ENCODE assay signal across 14 cellular contexts in the genomic region with DNA sequence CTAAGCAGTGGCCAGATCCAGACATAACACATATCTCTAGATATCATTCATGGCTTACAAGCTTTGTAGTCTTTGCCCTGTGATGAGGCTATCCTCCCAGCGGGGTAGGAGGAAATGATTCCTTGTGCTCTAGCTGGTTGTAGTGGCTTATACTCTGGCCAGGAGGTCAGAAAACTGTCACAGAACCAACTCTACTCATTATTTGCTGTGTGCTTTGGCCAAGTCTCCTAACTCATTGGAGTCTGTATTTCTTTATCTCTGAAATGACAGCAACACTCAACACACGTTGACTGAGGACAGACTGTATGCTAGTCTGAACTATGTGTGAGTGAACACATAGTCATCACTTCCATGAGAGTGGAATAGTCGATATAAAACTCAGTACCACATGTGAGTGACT.
DNase-seq lines count a peak whose midpoint lies in the region; ATAC-seq and TF ChIP-seq lines count a peak whose summit lies in the region.
"Had no signal": no experiment of that assay in that cellular context is flagged by ENCODE, and none has a peak within 500 bp of the region (broad histone marks: within the 10 kb centered on the region; RNA-seq: fewer than 3 reads in every experiment).

No MANE protein-coding gene starts in this region.

- no peaks in the 10 kb centered on the region for H3K9me3 Mint-ChIP-seq in Caco-2 (ENCODE audit: unreplicated experiment)
- H3K9me3 Mint-ChIP-seq: CD14-positive monocyte; stimulated activated memory B cell treated with anti-CD40 and anti-IgM and Interleukin-4, amounts not matched to agents 10 μg/mL and 1 μg/mL and 100 μg/mL, for 72 hours had no signal

- H3K27ac ChIP-seq in RWPE1: no peak overlapping the region

- H3K36me3 ChIP-seq in Caco-2 (ENCODE audit: control insufficient read depth, insufficient read depth, low read length) (no peaks in the 10 kb centered on the region), mucosa of descending colon (ENCODE audit: low read depth) (no peaks in the 10 kb centered on the region)

- BruUV-seq in Caco-2 (replicated peaks; lab: Mats Ljungman, UMichigan): no TSS peak

- no peak for TF ChIP-seq CTCF in Caco-2 (IDR thresholded peaks at IDR 0.05; ENCODE audit: insufficient read depth in 1 of 2, low read depth in 1 of 2, low read length in 1 of 2, severe bottlenecking in 1 of 2, unreplicated experiment in 1 of 2)
- TF ChIP-seq CTCF in foreskin fibroblast (IDR thresholded peaks at IDR 0.05; ENCODE audit: low read depth, low read length): no peak
- no peak for TF ChIP-seq CTCF in mucosa of descending colon (IDR thresholded peaks at IDR 0.05)
- no peak for TF ChIP-seq CTCF in RWPE1 (conservative IDR thresholded peaks at IDR 0.05; ENCODE audit: low read depth)

- H3K4me3 ChIP-seq in Caco-2 (ENCODE audit: low read depth, low read length) (no peak overlapping the region), foreskin fibroblast (ENCODE audit: low read depth in 1 of 2, low read length in 2 of 2) (no peak overlapping the region), mucosa of descending colon (no peak overlapping the region)

- H3K4me1 Mint-ChIP-seq in Caco-2 (ENCODE audit: low read depth, unreplicated experiment): peaks cover 5% of the 10 kb centered on the region
- H3K4me1 Mint-ChIP-seq: CD14-positive monocyte; stimulated activated memory B cell treated with anti-CD40 and anti-IgM and Interleukin-4, amounts not matched to agents 10 μg/mL and 1 μg/mL and 100 μg/mL, for 72 hours had no signal

- H3K27ac Mint-ChIP-seq in Caco-2 (ENCODE audit: unreplicated experiment): peak overlapping the region; percentile 89
- H3K27ac Mint-ChIP-seq: CD14-positive monocyte; stimulated activated memory B cell treated with anti-CD40 and anti-IgM and Interleukin-4, amounts not matched to agents 10 μg/mL and 1 μg/mL and 100 μg/mL, for 72 hours had no signal

- H3K27me3 ChIP-seq in Caco-2 (replicated peaks; ENCODE audit: control insufficient read depth, insufficient read depth, low read length): no peaks in the 10 kb centered on the region

- POLR2A ChIA-PET in Caco-2 (lab: Charles Lee): no interaction called here
- POLR2A ChIA-PET in RWPE1 (lab: Yijun Ruan, JAX; ENCODE audit: low non-redundant PET): no interaction called here

- no peaks in the 10 kb centered on the region for H3K27me3 Mint-ChIP-seq in Caco-2 (ENCODE audit: insufficient read depth, unreplicated experiment)

- CTCF ChIA-PET in Caco-2 (lab: Charles Lee) (no interaction called here), RWPE1 (lab: Yijun Ruan, JAX) (no interaction called here)

- H3K4me1 ChIP-seq in Caco-2 (peaks cover 59% of the 10 kb centered on the region), mucosa of descending colon (ENCODE audit: low read depth) (no peaks in the 10 kb centered on the region)

- H3K9me3 ChIP-seq in Caco-2 (no peaks in the 10 kb centered on the region), mucosa of descending colon (no peaks in the 10 kb centered on the region)

- intact Hi-C loops in Caco-2 (cut with micrococcal nuclease; ENCODE audit: unreplicated experiment): loop anchor here (5.0 kb wide), 1 partner anchor 56 kb away; no protein-coding TSS in a partner anchor
- intact Hi-C loops in mucosa of descending colon (cut with DNase I, micrococcal nuclease): no loop called here

- peak; percentile 70 for ATAC-seq in mucosa of descending colon
- ATAC-seq: stimulated activated memory B cell treated with anti-CD40 and anti-IgM and Interleukin-4, amounts not matched to agents 10 μg/mL and 1 μg/mL and 100 μg/mL, for 72 hours had no signal

- peak overlapping the region; percentile 29 for H3K4me3 Mint-ChIP-seq in Caco-2 (ENCODE audit: unreplicated experiment)
- H3K4me3 Mint-ChIP-seq: CD14-positive monocyte; stimulated activated memory B cell treated with anti-CD40 and anti-IgM and Interleukin-4, amounts not matched to agents 10 μg/mL and 1 μg/mL and 100 μg/mL, for 72 hours had no signal

- H3K36me3 Mint-ChIP-seq in Caco-2 (ENCODE audit: insufficient read depth, unreplicated experiment): no peaks in the 10 kb centered on the region
- H3K36me3 Mint-ChIP-seq: CD14-positive monocyte; stimulated activated memory B cell treated with anti-CD40 and anti-IgM and Interleukin-4, amounts not matched to agents 10 μg/mL and 1 μg/mL and 100 μg/mL, for 72 hours had no signal

- DNase-seq in Caco-2 (peak; percentile 36 to 54), NCI-H226 (peak; percentile 46), foreskin fibroblast (peak; percentile 57 to 70), mucosa of descending colon (no peak), GOT3 (lab: John Stamatoyannopoulos, UW) (no peak), RWPE1 (ENCODE audit: low spot score) (no peak), DMS79 treated with DMSO at 0.1 percent for 48 hours (lab: John Stamatoyannopoulos, UW) (no peak)
- no peak for DNase-seq in activated CD8-positive, alpha-beta memory T cell treated with anti-CD3 and anti-CD28 coated beads for 24 hours
- DNase-seq: caudate nucleus; NCI-H1694 treated with DMSO at 0.1 percent for 48 hours; stimulated activated CD4-positive, alpha-beta T cell treated with anti-CD3 and anti-CD28 coated beads, Interleukin-15, amount 100 ng/mL, for 24 hours; T-helper 9 cell had no signal

Comparison
In these comparisons a context has a peak if more than half of its experiments do, and no peak if none do; other contexts are left out.
1. DNase-seq: peak in Caco-2 (2 of 2), NCI-H226 (single experiment) and foreskin fibroblast (2 of 2); none in mucosa of descending colon (0 of 3), GOT3 (single experiment), RWPE1 (single experiment), activated CD8-positive, alpha-beta memory T cell treated with anti-CD3 and anti-CD28 coated beads for 24 hours (single experiment) and DMS79 treated with DMSO at 0.1 percent for 48 hours (single experiment).